In the genomic region with DNA sequence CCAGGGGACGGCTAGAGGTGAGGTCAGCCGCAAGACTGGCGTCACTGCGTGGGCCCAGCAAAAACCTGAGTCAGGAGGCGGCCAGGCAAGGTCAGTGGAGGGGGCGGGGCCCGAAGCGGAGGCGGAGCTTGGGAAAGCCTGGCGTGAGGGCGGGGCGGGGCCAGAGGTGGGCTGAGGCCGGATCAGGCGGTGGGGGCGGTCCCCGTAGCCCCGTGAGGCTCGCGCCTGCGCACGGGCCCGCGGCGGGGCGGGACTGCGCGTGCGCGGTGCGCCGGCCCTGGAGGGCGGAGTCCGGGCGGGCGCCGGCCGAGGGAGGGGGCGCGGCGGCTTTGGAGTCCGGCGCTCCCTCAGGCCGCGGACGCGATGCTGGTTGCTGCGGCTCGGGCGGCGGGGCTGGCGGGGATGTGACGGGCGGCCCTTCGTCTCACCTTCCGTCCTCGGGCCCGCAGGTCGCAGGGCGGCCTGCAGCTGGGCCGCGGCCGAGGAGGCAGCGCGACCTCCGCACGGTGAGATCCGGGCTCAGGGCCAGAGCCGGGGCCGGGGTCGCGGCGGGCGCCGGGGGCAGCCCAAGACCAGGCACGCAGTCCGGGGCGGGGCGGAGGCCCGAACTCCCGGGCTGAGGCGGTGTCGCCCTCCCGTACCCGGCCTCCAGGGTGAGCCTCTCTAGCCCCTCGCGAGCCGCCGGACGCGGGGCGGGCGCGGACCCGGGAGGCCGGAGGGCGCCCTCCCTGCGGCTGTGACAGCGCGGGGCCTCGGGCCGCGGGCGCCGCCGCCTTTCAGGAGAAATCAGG, we compare ENCODE assay signal across 1 cellular context.
TF ChIP-seq lines count a peak whose summit lies in the region.

A gene with protein sequence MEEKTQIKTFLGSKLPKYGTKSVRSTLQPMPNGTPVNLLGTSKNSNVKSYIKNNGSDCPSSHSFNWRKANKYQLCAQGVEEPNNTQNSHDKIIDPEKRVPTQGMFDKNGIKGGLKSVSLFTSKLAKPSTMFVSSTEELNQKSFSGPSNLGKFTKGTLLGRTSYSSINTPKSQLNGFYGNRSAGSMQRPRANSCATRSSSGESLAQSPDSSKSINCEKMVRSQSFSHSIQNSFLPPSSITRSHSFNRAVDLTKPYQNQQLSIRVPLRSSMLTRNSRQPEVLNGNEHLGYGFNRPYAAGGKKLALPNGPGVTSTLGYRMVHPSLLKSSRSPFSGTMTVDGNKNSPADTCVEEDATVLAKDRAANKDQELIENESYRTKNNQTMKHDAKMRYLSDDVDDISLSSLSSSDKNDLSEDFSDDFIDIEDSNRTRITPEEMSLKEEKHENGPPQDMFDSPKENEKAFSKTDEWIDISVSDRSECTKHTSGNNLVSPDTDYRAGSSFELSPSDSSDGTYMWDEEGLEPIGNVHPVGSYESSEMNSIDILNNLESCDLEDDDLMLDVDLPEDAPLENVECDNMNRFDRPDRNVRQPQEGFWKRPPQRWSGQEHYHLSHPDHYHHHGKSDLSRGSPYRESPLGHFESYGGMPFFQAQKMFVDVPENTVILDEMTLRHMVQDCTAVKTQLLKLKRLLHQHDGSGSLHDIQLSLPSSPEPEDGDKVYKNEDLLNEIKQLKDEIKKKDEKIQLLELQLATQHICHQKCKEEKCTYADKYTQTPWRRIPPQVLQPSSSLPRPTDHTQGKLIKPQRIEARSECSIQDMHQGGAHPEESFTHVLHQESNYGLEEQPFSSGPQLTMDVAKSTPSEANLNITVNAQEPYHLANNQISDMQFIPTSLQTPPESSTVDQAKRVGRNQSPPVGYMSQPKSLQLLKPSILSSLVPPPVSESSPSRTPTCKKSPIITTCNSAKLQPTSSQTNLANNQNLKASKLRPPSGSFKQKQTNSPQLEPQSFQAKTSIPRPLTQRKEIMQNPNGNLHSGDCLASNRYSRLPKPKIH (plus strand): TSS at position 287 of the 791 bp plus-strand sequence. CDS start 42,464 bp downstream, outside the sequence.

TF ChIP-seq in WTC11, 78 proteins besides CTCF, POLR2A, EP300 and RAD21 (continued from another document and continues in another):
- TF ChIP-seq, protein P1, sequence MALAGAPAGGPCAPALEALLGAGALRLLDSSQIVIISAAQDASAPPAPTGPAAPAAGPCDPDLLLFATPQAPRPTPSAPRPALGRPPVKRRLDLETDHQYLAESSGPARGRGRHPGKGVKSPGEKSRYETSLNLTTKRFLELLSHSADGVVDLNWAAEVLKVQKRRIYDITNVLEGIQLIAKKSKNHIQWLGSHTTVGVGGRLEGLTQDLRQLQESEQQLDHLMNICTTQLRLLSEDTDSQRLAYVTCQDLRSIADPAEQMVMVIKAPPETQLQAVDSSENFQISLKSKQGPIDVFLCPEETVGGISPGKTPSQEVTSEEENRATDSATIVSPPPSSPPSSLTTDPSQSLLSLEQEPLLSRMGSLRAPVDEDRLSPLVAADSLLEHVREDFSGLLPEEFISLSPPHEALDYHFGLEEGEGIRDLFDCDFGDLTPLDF (CRISPR knock-in tag; IDR thresholded peaks at IDR 0.05): no peak
- TF ChIP-seq, protein P2, sequence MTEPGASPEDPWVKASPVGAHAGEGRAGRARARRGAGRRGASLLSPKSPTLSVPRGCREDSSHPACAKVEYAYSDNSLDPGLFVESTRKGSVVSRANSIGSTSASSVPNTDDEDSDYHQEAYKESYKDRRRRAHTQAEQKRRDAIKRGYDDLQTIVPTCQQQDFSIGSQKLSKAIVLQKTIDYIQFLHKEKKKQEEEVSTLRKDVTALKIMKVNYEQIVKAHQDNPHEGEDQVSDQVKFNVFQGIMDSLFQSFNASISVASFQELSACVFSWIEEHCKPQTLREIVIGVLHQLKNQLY (CRISPR knock-in tag; IDR thresholded peaks at IDR 0.05): no peak
- TF ChIP-seq, protein P3, sequence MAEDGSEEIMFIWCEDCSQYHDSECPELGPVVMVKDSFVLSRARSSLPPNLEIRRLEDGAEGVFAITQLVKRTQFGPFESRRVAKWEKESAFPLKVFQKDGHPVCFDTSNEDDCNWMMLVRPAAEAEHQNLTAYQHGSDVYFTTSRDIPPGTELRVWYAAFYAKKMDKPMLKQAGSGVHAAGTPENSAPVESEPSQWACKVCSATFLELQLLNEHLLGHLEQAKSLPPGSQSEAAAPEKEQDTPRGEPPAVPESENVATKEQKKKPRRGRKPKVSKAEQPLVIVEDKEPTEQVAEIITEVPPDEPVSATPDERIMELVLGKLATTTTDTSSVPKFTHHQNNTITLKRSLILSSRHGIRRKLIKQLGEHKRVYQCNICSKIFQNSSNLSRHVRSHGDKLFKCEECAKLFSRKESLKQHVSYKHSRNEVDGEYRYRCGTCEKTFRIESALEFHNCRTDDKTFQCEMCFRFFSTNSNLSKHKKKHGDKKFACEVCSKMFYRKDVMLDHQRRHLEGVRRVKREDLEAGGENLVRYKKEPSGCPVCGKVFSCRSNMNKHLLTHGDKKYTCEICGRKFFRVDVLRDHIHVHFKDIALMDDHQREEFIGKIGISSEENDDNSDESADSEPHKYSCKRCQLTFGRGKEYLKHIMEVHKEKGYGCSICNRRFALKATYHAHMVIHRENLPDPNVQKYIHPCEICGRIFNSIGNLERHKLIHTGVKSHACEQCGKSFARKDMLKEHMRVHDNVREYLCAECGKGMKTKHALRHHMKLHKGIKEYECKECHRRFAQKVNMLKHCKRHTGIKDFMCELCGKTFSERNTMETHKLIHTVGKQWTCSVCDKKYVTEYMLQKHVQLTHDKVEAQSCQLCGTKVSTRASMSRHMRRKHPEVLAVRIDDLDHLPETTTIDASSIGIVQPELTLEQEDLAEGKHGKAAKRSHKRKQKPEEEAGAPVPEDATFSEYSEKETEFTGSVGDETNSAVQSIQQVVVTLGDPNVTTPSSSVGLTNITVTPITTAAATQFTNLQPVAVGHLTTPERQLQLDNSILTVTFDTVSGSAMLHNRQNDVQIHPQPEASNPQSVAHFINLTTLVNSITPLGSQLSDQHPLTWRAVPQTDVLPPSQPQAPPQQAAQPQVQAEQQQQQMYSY (CRISPR knock-in tag; IDR thresholded peaks at IDR 0.05): peak; percentile 13; the same call in 1 of the 2 replicates
- TF ChIP-seq, protein P4, sequence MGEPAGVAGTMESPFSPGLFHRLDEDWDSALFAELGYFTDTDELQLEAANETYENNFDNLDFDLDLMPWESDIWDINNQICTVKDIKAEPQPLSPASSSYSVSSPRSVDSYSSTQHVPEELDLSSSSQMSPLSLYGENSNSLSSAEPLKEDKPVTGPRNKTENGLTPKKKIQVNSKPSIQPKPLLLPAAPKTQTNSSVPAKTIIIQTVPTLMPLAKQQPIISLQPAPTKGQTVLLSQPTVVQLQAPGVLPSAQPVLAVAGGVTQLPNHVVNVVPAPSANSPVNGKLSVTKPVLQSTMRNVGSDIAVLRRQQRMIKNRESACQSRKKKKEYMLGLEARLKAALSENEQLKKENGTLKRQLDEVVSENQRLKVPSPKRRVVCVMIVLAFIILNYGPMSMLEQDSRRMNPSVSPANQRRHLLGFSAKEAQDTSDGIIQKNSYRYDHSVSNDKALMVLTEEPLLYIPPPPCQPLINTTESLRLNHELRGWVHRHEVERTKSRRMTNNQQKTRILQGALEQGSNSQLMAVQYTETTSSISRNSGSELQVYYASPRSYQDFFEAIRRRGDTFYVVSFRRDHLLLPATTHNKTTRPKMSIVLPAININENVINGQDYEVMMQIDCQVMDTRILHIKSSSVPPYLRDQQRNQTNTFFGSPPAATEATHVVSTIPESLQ (CRISPR knock-in tag; IDR thresholded peaks at IDR 0.05): no peak
- TF ChIP-seq EMX1 (CRISPR knock-in tag; IDR thresholded peaks at IDR 0.05) (no peak), ZNF532 (CRISPR knock-in tag; IDR thresholded peaks at IDR 0.05; ENCODE audit: borderline replicate concordance) (no peak), KAT7 (CRISPR knock-in tag; IDR thresholded peaks at IDR 0.05; ENCODE audit: borderline replicate concordance) (peak; percentile 95), CREM (CRISPR knock-in tag; IDR thresholded peaks at IDR 0.05) (no peak; the same call in 1 of the 2 replicates), FOXP4 (CRISPR knock-in tag; IDR thresholded peaks at IDR 0.05) (peak; percentile 71; the same call in 1 of the 2 replicates), GRHL2 (CRISPR knock-in tag; IDR thresholded peaks at IDR 0.05; ENCODE audit: insufficient replicate concordance, severe bottlenecking) (no peak), GABPB1 (CRISPR knock-in tag; IDR thresholded peaks at IDR 0.05) (no peak), JUN (CRISPR knock-in tag; IDR thresholded peaks at IDR 0.05) (no peak), ZNF317 (CRISPR knock-in tag; IDR thresholded peaks at IDR 0.05; ENCODE audit: borderline replicate concordance, low read depth) (no peak), ZNF396 (CRISPR knock-in tag; IDR thresholded peaks at IDR 0.05; ENCODE audit: borderline replicate concordance) (no peak), ZNF263 (CRISPR knock-in tag; IDR thresholded peaks at IDR 0.05; ENCODE audit: low read depth) (no peak), ZSCAN18 (CRISPR knock-in tag; IDR thresholded peaks at IDR 0.05) (no peak), JAZF1 (CRISPR knock-in tag; IDR thresholded peaks at IDR 0.05) (no peak)
- TF ChIP-seq, protein P5, sequence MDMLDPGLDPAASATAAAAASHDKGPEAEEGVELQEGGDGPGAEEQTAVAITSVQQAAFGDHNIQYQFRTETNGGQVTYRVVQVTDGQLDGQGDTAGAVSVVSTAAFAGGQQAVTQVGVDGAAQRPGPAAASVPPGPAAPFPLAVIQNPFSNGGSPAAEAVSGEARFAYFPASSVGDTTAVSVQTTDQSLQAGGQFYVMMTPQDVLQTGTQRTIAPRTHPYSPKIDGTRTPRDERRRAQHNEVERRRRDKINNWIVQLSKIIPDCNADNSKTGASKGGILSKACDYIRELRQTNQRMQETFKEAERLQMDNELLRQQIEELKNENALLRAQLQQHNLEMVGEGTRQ (CRISPR knock-in tag; IDR thresholded peaks at IDR 0.05): no peak
- TF ChIP-seq, protein P6, sequence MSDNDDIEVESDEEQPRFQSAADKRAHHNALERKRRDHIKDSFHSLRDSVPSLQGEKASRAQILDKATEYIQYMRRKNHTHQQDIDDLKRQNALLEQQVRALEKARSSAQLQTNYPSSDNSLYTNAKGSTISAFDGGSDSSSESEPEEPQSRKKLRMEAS (CRISPR knock-in tag; IDR thresholded peaks at IDR 0.05): no peak
- TF ChIP-seq, protein P7, sequence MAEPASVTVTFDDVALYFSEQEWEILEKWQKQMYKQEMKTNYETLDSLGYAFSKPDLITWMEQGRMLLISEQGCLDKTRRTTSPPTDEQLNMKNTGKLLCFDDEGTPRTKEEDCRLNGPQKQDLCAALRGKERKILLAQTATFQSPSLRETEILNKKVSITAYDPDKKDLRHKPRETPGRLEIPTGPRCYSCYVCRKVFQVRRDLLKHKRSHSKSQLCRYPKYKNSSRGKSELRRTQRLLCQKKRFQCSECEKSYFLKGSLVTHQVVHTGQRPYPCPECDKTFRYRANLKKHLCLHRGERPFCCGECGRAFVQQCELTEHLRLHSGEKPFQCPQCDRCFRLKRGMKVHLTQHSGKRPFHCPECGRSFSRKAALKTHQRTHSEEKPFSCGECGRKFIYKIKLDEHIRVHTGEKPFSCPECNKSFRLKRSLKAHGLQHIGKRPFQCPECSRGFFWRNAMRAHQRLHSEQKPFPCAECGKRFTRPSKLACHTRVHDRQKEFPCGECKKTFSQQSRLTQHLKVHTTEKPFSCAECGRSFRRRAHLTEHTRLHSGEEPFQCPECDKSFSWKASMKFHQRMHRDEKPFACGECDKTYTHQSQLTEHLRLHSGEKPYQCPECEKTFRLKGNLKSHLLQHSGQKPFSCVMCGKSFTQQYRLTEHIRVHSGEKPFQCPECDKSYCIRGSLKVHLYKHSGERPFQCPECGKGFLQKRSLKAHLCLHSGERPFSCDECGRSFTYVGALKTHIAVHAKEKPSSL (CRISPR knock-in tag; conservative IDR thresholded peaks at IDR 0.05): no peak
